ENCODE assay signal across 1 cellular context in genomic region chr5:139700711-139701693, GRCh38.
TF ChIP-seq lines count a peak whose summit lies in the region.

No MANE protein-coding gene starts in this region.

TF ChIP-seq in SK-N-SH, 30 proteins besides CTCF, POLR2A, EP300 and RAD21 (continued from another document):
- TF ChIP-seq FOXJ3 (CRISPR knock-in tag; IDR thresholded peaks at IDR 0.05) (no peak), RXRA (IDR thresholded peaks at IDR 0.05; ENCODE audit: borderline replicate concordance, low read depth) (no peak), SIN3A (IDR thresholded peaks at IDR 0.05; ENCODE audit: borderline replicate concordance, low read depth, low read length) (no peak), ELF1 (IDR thresholded peaks at IDR 0.05) (no peak), JUND (IDR thresholded peaks at IDR 0.05) (no peak), NRF1 (IDR thresholded peaks at IDR 0.05; ENCODE audit: low read depth, low read length) (no peak), FOSL2 (IDR thresholded peaks at IDR 0.05; ENCODE audit: borderline replicate concordance, low read depth) (no peak), NFIC (IDR thresholded peaks at IDR 0.05; ENCODE audit: borderline replicate concordance) (no peak)
TF ChIP-seq in SK-N-SH: peak in this region for 0.
